17 cellular contexts compared by ENCODE assay signal in genomic region chr1:29575826-29576225, GRCh38.
DNase-seq lines count a peak whose midpoint lies in the region; ATAC-seq and TF ChIP-seq lines count a peak whose summit lies in the region.
"Had no signal": no experiment of that assay in that cellular context is flagged by ENCODE, and none has a peak within 500 bp of the region (broad histone marks: within the 10 kb centered on the region; RNA-seq: fewer than 3 reads in every experiment).

No MANE protein-coding gene starts in this region.

- no peak overlapping the region for H3K9ac ChIP-seq in fibroblast of lung (ENCODE audit: insufficient read depth, low read length)

- no peak overlapping the region for H3K4me2 ChIP-seq in fibroblast of lung (ENCODE audit: extremely low read depth, insufficient read depth, low read length)

- no peaks in the 10 kb centered on the region for H3K9me3 ChIP-seq in left ventricle myocardium inferior (replicated peaks)
- H3K9me3 ChIP-seq in heart left ventricle = no peaks in the 10 kb centered on the region
- no peaks in the 10 kb centered on the region for H3K9me3 ChIP-seq in fibroblast of lung (ENCODE audit: control insufficient read depth, insufficient read depth, low read depth, low read length)

- no peak for DNase-seq in left ventricle myocardium inferior
- DNase-seq in heart left ventricle = no peak
- DNase-seq in NCI-H69 (lab: John Stamatoyannopoulos, UW) = peak; percentile 49
- DNase-seq in fibroblast of lung (ENCODE audit: low read depth in 2 of 2) = peak; percentile 8 to 70
- no peak for DNase-seq in NCI-H187 treated with DMSO at 0.1 percent for 48 hours (lab: John Stamatoyannopoulos, UW)
- DNase-seq in activated CD4-positive, CD25-positive, alpha-beta regulatory T cell (lab: John Stamatoyannopoulos, UW) = no peak
- DNase-seq: C1 segment of cervical spinal cord; CD8-positive, alpha-beta memory T cell; Karpas-422; MM.1S; NCI-H1092 treated with DMSO at 0.1 percent for 48 hours; NCI-H187; NCI-H226; NCI-H524 treated with DMSO at 0.1 percent for 48 hours; SHP77; T-helper 1 cell had no signal

- H3K27me3 ChIP-seq in left ventricle myocardium inferior (ENCODE audit: low read depth) = peaks cover 31% of the 10 kb centered on the region
- peaks cover 0 to 11% (median 0%) of the 10 kb centered on the region in 9 donors for H3K27me3 ChIP-seq in heart left ventricle
- no peaks in the 10 kb centered on the region for H3K27me3 ChIP-seq in fibroblast of lung (ENCODE audit: control insufficient read depth, insufficient read depth, low read length)

- H3K4me3 ChIP-seq in left ventricle myocardium inferior = no peak overlapping the region
- no peak overlapping the region for H3K4me3 ChIP-seq in heart left ventricle
- no peak overlapping the region for H3K4me3 ChIP-seq in fibroblast of lung (replicated peaks in 1 of 4; ENCODE audit: control extremely low read depth in 1 of 4, insufficient read depth in 1 of 4, low read depth in 3 of 4, low read length in 4 of 4)

- no peak for TF ChIP-seq CTCF in left ventricle myocardium inferior (IDR thresholded peaks at IDR 0.05; ENCODE audit: borderline replicate concordance)
- no peak for TF ChIP-seq CTCF in heart left ventricle (IDR thresholded peaks at IDR 0.05)
- TF ChIP-seq CTCF in fibroblast of lung (conservative IDR thresholded peaks at IDR 0.05 in 1 of 2, IDR thresholded peaks at IDR 0.05 in 1 of 2; ENCODE audit: low read depth in 1 of 2, low read length in 2 of 2) = no peak

- H3K4me1 ChIP-seq in left ventricle myocardium inferior (peaks cover 8% of the 10 kb centered on the region), heart left ventricle (peaks cover 0 to 7% (median 0%) of the 10 kb centered on the region in 12 donors), fibroblast of lung (ENCODE audit: control insufficient read depth, extremely low read depth, insufficient read depth, low read length) (peaks cover 3% of the 10 kb centered on the region)

- H3K36me3 ChIP-seq in left ventricle myocardium inferior (no peaks in the 10 kb centered on the region), heart left ventricle (no peaks in the 10 kb centered on the region), fibroblast of lung (ENCODE audit: control insufficient read depth, insufficient read depth, low read length) (no peaks in the 10 kb centered on the region)

- intact Hi-C loops in left ventricle myocardium inferior (cut with micrococcal nuclease) = no loop called here
- intact Hi-C loops in heart left ventricle (cut with DNase I) = no loop called here

- H2AFZ ChIP-seq in fibroblast of lung (ENCODE audit: low read length) = no peak overlapping the region

- no peak for TF ChIP-seq POLR2A in heart left ventricle (IDR thresholded peaks at IDR 0.05)

- ATAC-seq in heart left ventricle (no peak), HG03108 (IDR thresholded peaks at IDR 0.05; ENCODE audit: unreplicated experiment) (no peak)

- H4K20me1 ChIP-seq in fibroblast of lung (ENCODE audit: control insufficient read depth, extremely low read depth, insufficient read depth, low read length) = no peaks in the 10 kb centered on the region

- H3K27ac ChIP-seq in left ventricle myocardium inferior (replicated peaks) (peak overlapping the region; percentile 23), heart left ventricle (no peak overlapping the region), fibroblast of lung (ENCODE audit: insufficient read depth, low read length) (no peak overlapping the region)

- H3K79me2 ChIP-seq in fibroblast of lung (ENCODE audit: control insufficient read depth, insufficient read depth, low read length) = no peaks in the 10 kb centered on the region

Comparison
In these comparisons a context has a peak if more than half of its experiments do, and no peak if none do; other contexts are left out.
1. DNase-seq: peak in NCI-H69 (single experiment) and fibroblast of lung (2 of 2); none in left ventricle myocardium inferior (single experiment), heart left ventricle (0 of 5), NCI-H187 treated with DMSO at 0.1 percent for 48 hours (single experiment) and activated CD4-positive, CD25-positive, alpha-beta regulatory T cell (0 of 4).